ENCODE assay signal across 7 cellular contexts in genomic region chr15:24485885-24486567, GRCh38.
DNase-seq lines count a peak whose midpoint lies in the region; ATAC-seq and TF ChIP-seq lines count a peak whose summit lies in the region.
"Not testable (repeated sequence)": the region's sequence is repeated elsewhere in the genome, so short reads cannot be mapped to it uniquely, and the experiment has no call there.

No MANE protein-coding gene starts in this region.

- 60% methylated on average over 6 of the region's 14 CpGs; no CpG with 5 or more reads in 1 of the 2 experiments for WGBS in IMR-90 (ENCODE audit: extremely low coverage in 2 of 2, insufficient read length in 1 of 2), 2 experiments
- WGBS in heart left ventricle, 4 donors, result 68 to 74% (median 70%) methylated on average over 14 of the region's 14 CpGs
- WGBS in prostate gland, result 68% methylated on average over 14 of the region's 14 CpGs

- not testable (repeated sequence) for H3K4me3 ChIP-seq in IMR-90 (ENCODE audit: insufficient read depth, low read depth, low read length); heart left ventricle; prostate gland

- BruUV-seq in IMR-90 (replicated peaks; lab: Mats Ljungman, UMichigan), result not testable (repeated sequence)

- H3K4me1 Mint-ChIP-seq in stimulated activated memory B cell treated with anti-CD40 and anti-IgM and Interleukin-4, amounts not matched to agents 10 μg/mL and 1 μg/mL and 100 μg/mL, for 72 hours, result not testable (repeated sequence)

- H3K9me3 Mint-ChIP-seq in stimulated activated memory B cell treated with anti-CD40 and anti-IgM and Interleukin-4, amounts not matched to agents 10 μg/mL and 1 μg/mL and 100 μg/mL, for 72 hours, result not testable (repeated sequence)

- H3K79me1 ChIP-seq in IMR-90 (ENCODE audit: low read depth in 1 of 2, low read length in 2 of 2), result not testable (repeated sequence)

- not testable (repeated sequence) for H3K4me1 ChIP-seq in IMR-90 (ENCODE audit: control insufficient read depth, insufficient read depth, low read length); heart left ventricle; prostate gland (replicated peaks)

- H4K20me1 ChIP-seq in IMR-90 (ENCODE audit: insufficient read depth, low read length), result not testable (repeated sequence)

- dilution Hi-C loops in IMR-90 (cut with HindIII; ENCODE audit: low sequenced_read_pairs, unreplicated experiment), result not testable (repeated sequence)

- not testable (repeated sequence) for H3K18ac ChIP-seq in IMR-90 (ENCODE audit: low read depth, low read length)

- CTCF ChIA-PET in IMR-90 (lab: Yijun Ruan, JAX), result not testable (repeated sequence)

- not testable (repeated sequence) for H3K4ac ChIP-seq in IMR-90 (ENCODE audit: low read depth, low read length)

- not testable (repeated sequence) for H4K91ac ChIP-seq in IMR-90 (ENCODE audit: insufficient read depth, low read depth, low read length)

- DNase-seq in IMR-90 (peak; percentile 1), astrocyte of the hippocampus (ENCODE audit: low read depth, low spot score) (peak; percentile 82), prostate gland (ENCODE audit: low spot score) (peak; percentile 7)
- DNase-seq in heart left ventricle; left lobe of liver (ENCODE audit: low spot score): not testable (repeated sequence)

- not testable (repeated sequence) for H2BK5ac ChIP-seq in IMR-90 (ENCODE audit: low read depth, low read length, poor library complexity, severe bottlenecking)

- H3K4me3 Mint-ChIP-seq in stimulated activated memory B cell treated with anti-CD40 and anti-IgM and Interleukin-4, amounts not matched to agents 10 μg/mL and 1 μg/mL and 100 μg/mL, for 72 hours, result not testable (repeated sequence)

- H3K9me3 ChIP-seq in IMR-90 (ENCODE audit: control insufficient read depth, insufficient read depth, low read length); heart left ventricle; prostate gland: not testable (repeated sequence)

- H3K4me2 ChIP-seq in IMR-90 (ENCODE audit: low read depth, low read length), result not testable (repeated sequence)

- not testable (repeated sequence) for H3K9ac ChIP-seq in IMR-90 (ENCODE audit: low read depth, low read length)

- not testable (repeated sequence) for H3K27ac Mint-ChIP-seq in stimulated activated memory B cell treated with anti-CD40 and anti-IgM and Interleukin-4, amounts not matched to agents 10 μg/mL and 1 μg/mL and 100 μg/mL, for 72 hours

- H2AK5ac ChIP-seq in IMR-90 (ENCODE audit: low read depth, low read length), result not testable (repeated sequence)

- TF ChIP-seq CTCF in C4-2B (conservative IDR thresholded peaks at IDR 0.05); IMR-90 (conservative IDR thresholded peaks at IDR 0.05; ENCODE audit: low read depth, low read length); heart left ventricle (IDR thresholded peaks at IDR 0.05); prostate gland (IDR thresholded peaks at IDR 0.05): not testable (repeated sequence)

- H4K5ac ChIP-seq in IMR-90 (ENCODE audit: low read depth, low read length), result not testable (repeated sequence)

- TF ChIP-seq RAD21 in IMR-90 (IDR thresholded peaks at IDR 0.05; ENCODE audit: low read length), result not testable (repeated sequence)

- not testable (repeated sequence) for H3K36me3 ChIP-seq in IMR-90 (ENCODE audit: control insufficient read depth, insufficient read depth, low read length); heart left ventricle; prostate gland

- not testable (repeated sequence) for H3K27me3 Mint-ChIP-seq in stimulated activated memory B cell treated with anti-CD40 and anti-IgM and Interleukin-4, amounts not matched to agents 10 μg/mL and 1 μg/mL and 100 μg/mL, for 72 hours

- in situ Hi-C loops in IMR-90 (cut with MboI; ENCODE audit: low sequenced_read_pairs), result not testable (repeated sequence)

- H2BK20ac ChIP-seq in IMR-90 (ENCODE audit: low read depth, low read length), result not testable (repeated sequence)

- ATAC-seq in IMR-90 (ENCODE audit: low read depth), result not testable (repeated sequence)
- peak in 3 of 4 donors; percentile 32 to 61 (median 59) for ATAC-seq in heart left ventricle
- peak; percentile 19 for ATAC-seq in left lobe of liver
- peak; percentile 24 for ATAC-seq in stimulated activated memory B cell treated with anti-CD40 and anti-IgM and Interleukin-4, amounts not matched to agents 10 μg/mL and 1 μg/mL and 100 μg/mL, for 72 hours

- H3K27me3 ChIP-seq in IMR-90 (ENCODE audit: control insufficient read depth, insufficient read depth, low read length); heart left ventricle; prostate gland (replicated peaks; ENCODE audit: insufficient read depth): not testable (repeated sequence)

- not testable (repeated sequence) for H2AK9ac ChIP-seq in IMR-90 (replicated peaks; ENCODE audit: low read depth, low read length, poor library complexity)

- not testable (repeated sequence) for H3K36me3 Mint-ChIP-seq in stimulated activated memory B cell treated with anti-CD40 and anti-IgM and Interleukin-4, amounts not matched to agents 10 μg/mL and 1 μg/mL and 100 μg/mL, for 72 hours

- not testable (repeated sequence) for H2AFZ ChIP-seq in IMR-90 (replicated peaks; ENCODE audit: low read length, poor library complexity)

- intact Hi-C loops in IMR-90 (cut with micrococcal nuclease); heart left ventricle (cut with DNase I); prostate gland (cut with DNase I): not testable (repeated sequence)

- not testable (repeated sequence) for H3K9me1 ChIP-seq in IMR-90 (ENCODE audit: insufficient read depth, low read length)

- not testable (repeated sequence) for H3K23ac ChIP-seq in IMR-90 (ENCODE audit: low read depth, low read length)

- not testable (repeated sequence) for H2BK120ac ChIP-seq in IMR-90 (ENCODE audit: low read depth, low read length)

- POLR2A ChIA-PET in IMR-90 (lab: Charles Lee; ENCODE audit: unreplicated experiment), result not testable (repeated sequence)

- not testable (repeated sequence) for TF ChIP-seq POLR2A in IMR-90 (IDR thresholded peaks at IDR 0.05; ENCODE audit: low read depth, low read length); heart left ventricle (IDR thresholded peaks at IDR 0.05); prostate gland (IDR thresholded peaks at IDR 0.05)

- not testable (repeated sequence) for H2BK15ac ChIP-seq in IMR-90 (ENCODE audit: low read depth, low read length)

- not testable (repeated sequence) for H3K14ac ChIP-seq in IMR-90 (replicated peaks; ENCODE audit: low read depth, low read length)

- not testable (repeated sequence) for H3K56ac ChIP-seq in IMR-90 (ENCODE audit: extremely low read depth, insufficient read depth, low read length)

- H3K27ac ChIP-seq in C4-2B, result 0 out of 2 replicates have a peak overlapping the region, but pooled peaks have one; percentile 5
- H3K27ac ChIP-seq in IMR-90 (ENCODE audit: insufficient read depth, low read length); heart left ventricle; prostate gland: not testable (repeated sequence)

- H4K8ac ChIP-seq in IMR-90 (ENCODE audit: low read depth in 2 of 2, low read length in 2 of 2), result not testable (repeated sequence)
